ENCODE assay signal across 15 cellular contexts in genomic region chr4:38654273-38654672, GRCh38. TPM values are rescaled to one million over a fixed set of nuclear protein-coding genes. Genes with fewer than 3 reads are reported as not detected.
DNase-seq lines count a peak whose midpoint lies in the region; ATAC-seq and TF ChIP-seq lines count a peak whose summit lies in the region.
"Had no signal": no experiment of that assay in that cellular context is flagged by ENCODE, and none has a peak within 500 bp of the region (broad histone marks: within the 10 kb centered on the region; RNA-seq: fewer than 3 reads in every experiment).

No MANE protein-coding gene starts in this region.

- TF ChIP-seq CTCF in mucosa of descending colon (IDR thresholded peaks at IDR 0.05) (no peak), GM10248 (IDR thresholded peaks at IDR 0.05; ENCODE audit: control extremely low read depth, extremely low read depth, low read depth, missing control alignments) (no peak)

- no peaks in the 10 kb centered on the region for H3K36me3 ChIP-seq in mucosa of descending colon (ENCODE audit: low read depth)

- peaks cover 17% of the 10 kb centered on the region for H3K27me3 Mint-ChIP-seq in activated T-helper 1 cell treated with anti-CD3 and anti-CD28 coated beads, Interleukin-12 subunit alpha, Interleukin-12 subunit beta, Interleukin-2, Interleukin-4 antibody, amounts not matched to agents 30 ng/mL and 10 ng/mL and 1 ng/mL, durations not matched to agents 14 hours and 24 hours and 36 hours (ENCODE audit: insufficient read depth)

- CTCF ChIA-PET in GM10248 (lab: Yijun Ruan, JAX), result interaction anchor here (1.0 to 2.6 kb wide), 6 partner anchors 11 to 475 kb away, joined by 3 to 12 read pairs (median 4); no protein-coding TSS in a partner anchor

- peak overlapping the region; percentile 3 for H3K4me3 Mint-ChIP-seq in activated T-helper 1 cell treated with anti-CD3 and anti-CD28 coated beads, Interleukin-12 subunit alpha, Interleukin-12 subunit beta, Interleukin-2, Interleukin-4 antibody, amounts not matched to agents 30 ng/mL and 10 ng/mL and 1 ng/mL, durations not matched to agents 14 hours and 24 hours and 36 hours

- no peaks in the 10 kb centered on the region for H3K9me3 ChIP-seq in mucosa of descending colon
- H3K9me3 ChIP-seq: body of pancreas had no signal

- POLR2A ChIA-PET in GM10248 (lab: Yijun Ruan, JAX), result no interaction called here

- intact Hi-C loops in activated T-helper 1 cell treated with anti-CD3 and anti-CD28 coated beads, Interleukin-12 subunit alpha, Interleukin-12 subunit beta, Interleukin-2, Interleukin-4 antibody, amounts not matched to agents 30 ng/mL and 10 ng/mL and 1 ng/mL, durations not matched to agents 14 hours and 24 hours and 36 hours (cut with micrococcal nuclease), result no loop called here
- intact Hi-C loops in mucosa of descending colon (cut with DNase I, micrococcal nuclease), result no loop called here

- H3K4me1 Mint-ChIP-seq in activated T-helper 1 cell treated with anti-CD3 and anti-CD28 coated beads, Interleukin-12 subunit alpha, Interleukin-12 subunit beta, Interleukin-2, Interleukin-4 antibody, amounts not matched to agents 30 ng/mL and 10 ng/mL and 1 ng/mL, durations not matched to agents 14 hours and 24 hours and 36 hours (ENCODE audit: low read depth), result peaks cover 33% of the 10 kb centered on the region

- no peak overlapping the region for H3K27ac Mint-ChIP-seq in activated T-helper 1 cell treated with anti-CD3 and anti-CD28 coated beads, Interleukin-12 subunit alpha, Interleukin-12 subunit beta, Interleukin-2, Interleukin-4 antibody, amounts not matched to agents 30 ng/mL and 10 ng/mL and 1 ng/mL, durations not matched to agents 14 hours and 24 hours and 36 hours

- ATAC-seq in HG03175 (IDR thresholded peaks at IDR 0.05; ENCODE audit: unreplicated experiment), result peak; percentile 49
- ATAC-seq in mucosa of descending colon, result peak; percentile 71
- ATAC-seq in HG02852 (IDR thresholded peaks at IDR 0.05; ENCODE audit: unreplicated experiment), result no peak
- ATAC-seq in GM18517 (IDR thresholded peaks at IDR 0.05; ENCODE audit: unreplicated experiment), result no peak
- ATAC-seq: body of pancreas, left colon had no signal

- H3K9me3 Mint-ChIP-seq in activated T-helper 1 cell treated with anti-CD3 and anti-CD28 coated beads, Interleukin-12 subunit alpha, Interleukin-12 subunit beta, Interleukin-2, Interleukin-4 antibody, amounts not matched to agents 30 ng/mL and 10 ng/mL and 1 ng/mL, durations not matched to agents 14 hours and 24 hours and 36 hours, result no peaks in the 10 kb centered on the region

- no peaks in the 10 kb centered on the region for H3K4me1 ChIP-seq in mucosa of descending colon (ENCODE audit: low read depth)
- H3K4me1 ChIP-seq: body of pancreas had no signal

- DNase-seq in NCI-H748 (lab: John Stamatoyannopoulos, UW; ENCODE audit: unreplicated experiment) (peak; percentile 45), NCI-H748 treated with DMSO at 0.1 percent for 48 hours (lab: John Stamatoyannopoulos, UW) (no peak), mucosa of descending colon (no peak), GM10248 (ENCODE audit: extremely low spot score) (no peak)
- no peak for DNase-seq in activated T-helper 1 cell treated with anti-CD3 and anti-CD28 coated beads, Interleukin-12 subunit alpha, Interleukin-12 subunit beta, Interleukin-2, Interleukin-4 antibody, amounts not matched to agents 30 ng/mL and 10 ng/mL and 1 ng/mL, durations not matched to agents 14 hours and 24 hours and 36 hours (ENCODE audit: low spot score)
- DNase-seq: 8988T; activated CD8-positive, alpha-beta memory T cell treated with anti-CD3 and anti-CD28 coated beads, Interleukin-2, amount 50 U/mL, for 4 hours; body of pancreas; left colon; NCI-H187 treated with DMSO at 0.1 percent for 48 hours; NCI-H774; stimulated activated CD4-positive, alpha-beta T cell treated with anti-CD3 and anti-CD28 coated beads, Interleukin-1b, Interleukin-23, amount 100 ng/mL, for 48 hours had no signal

- peaks cover 2% of the 10 kb centered on the region for H3K36me3 Mint-ChIP-seq in activated T-helper 1 cell treated with anti-CD3 and anti-CD28 coated beads, Interleukin-12 subunit alpha, Interleukin-12 subunit beta, Interleukin-2, Interleukin-4 antibody, amounts not matched to agents 30 ng/mL and 10 ng/mL and 1 ng/mL, durations not matched to agents 14 hours and 24 hours and 36 hours (ENCODE audit: low read depth)

- no peak overlapping the region for H3K4me3 ChIP-seq in mucosa of descending colon
- H3K4me3 ChIP-seq: body of pancreas had no signal

RNA-seq across cellular contexts. Expression of gene KLF3, which starts 9.7 kb away (rescaled TPM):
- total RNA-seq in activated T-helper 1 cell treated with anti-CD3 and anti-CD28 coated beads, Interleukin-12 subunit alpha, Interleukin-12 subunit beta, Interleukin-2, Interleukin-4 antibody, amounts not matched to agents 30 ng/mL and 10 ng/mL and 1 ng/mL, durations not matched to agents 14 hours and 24 hours and 36 hours, result 1.8 and 1.9 TPM in 2 replicates
- total RNA-seq in mucosa of descending colon, result 100 to 1,000 TPM; 102 to 151 (median 128) TPM

Comparison
In these comparisons a context has a peak if more than half of its experiments do, and no peak if none do; other contexts are left out.
1. ATAC-seq: peak in HG03175 (single experiment) and mucosa of descending colon (single experiment); none in HG02852 (single experiment) and GM18517 (single experiment).
2. RNA of gene KLF3, which starts 9.7 kb away (total RNA-seq): 102 to 151 TPM in mucosa of descending colon; 1.8 to 1.9 TPM in activated T-helper 1 cell treated with anti-CD3 and anti-CD28 coated beads, Interleukin-12 subunit alpha, Interleukin-12 subunit beta, Interleukin-2, Interleukin-4 antibody, amounts not matched to agents 30 ng/mL and 10 ng/mL and 1 ng/mL, durations not matched to agents 14 hours and 24 hours and 36 hours; every median in the first group is over 10 times any median in the second.